In genomic region chr5:169041180-169041579, GRCh38 we compare ENCODE assay signal across 5 cellular contexts.
"Had no signal": no experiment of that assay in that cellular context is flagged by ENCODE, and none has a peak within 500 bp of the region (broad histone marks: within the 10 kb centered on the region; RNA-seq: fewer than 3 reads in every experiment).

No MANE protein-coding gene starts in this region.

- DNase-seq: IMR-90, KBM-7, KG1 had no signal

- H3K4me3 ChIP-seq: K562 had no signal

- H3K27ac ChIP-seq: HL-60 had no signal
